Comparison of ENCODE assay signal across 15 cellular contexts in genomic region chr2:233247116-233247515, GRCh38. TPM values are rescaled to one million over a fixed set of nuclear protein-coding genes. Genes with fewer than 3 reads are reported as not detected.
A peak's percentile ranks its signal among the peaks of the same experiment; 100 is the strongest.
DNase-seq lines count a peak whose midpoint lies in the region; ATAC-seq, FAIRE-seq and TF ChIP-seq lines count a peak whose summit lies in the region.
"Had no signal": no experiment of that assay in that cellular context is flagged by ENCODE, and none has a peak within 500 bp of the region (broad histone marks: within the 10 kb centered on the region; RNA-seq: fewer than 3 reads in every experiment).

No MANE protein-coding gene starts in this region.

- no peaks in the 10 kb centered on the region for H3K9me3 ChIP-seq in endothelial cell of umbilical vein (replicated peaks; ENCODE audit: control insufficient read depth, insufficient read depth, low read length)
- H3K9me3 ChIP-seq: thoracic aorta had no signal

- no peak for FAIRE-seq in endothelial cell of umbilical vein (lab: Jason Lieb, UNC)
- FAIRE-seq in GM12892 (lab: Jason Lieb, UNC): no peak

- H3K9me1 ChIP-seq in endothelial cell of umbilical vein (replicated peaks; ENCODE audit: control insufficient read depth, extremely low read depth, insufficient read depth, low read length): no peaks in the 10 kb centered on the region

- no peak for DNase-seq in activated T-cell treated with anti-CD3 and anti-CD28 coated beads, Interleukin-2, amount 50 U/mL, for 72 hours
- DNase-seq in activated T-cell treated with anti-CD3 and anti-CD28 coated beads for 4 hours (no peak), SW480 (ENCODE audit: low spot score) (peak; percentile 85), endothelial cell of umbilical vein (ENCODE audit: low read depth, low spot score) (no peak), GM12892 (ENCODE audit: insufficient read length) (no peak)
- DNase-seq in stimulated activated effector memory CD8-positive, alpha-beta T cell treated with anti-CD3 and anti-CD28 coated beads, Interleukin-12 subunit alpha, Interleukin-12 subunit beta, amount 100 ng/mL, for 72 hours (ENCODE audit: low spot score in 2 of 2): no peak
- DNase-seq: DMS79, midbrain, MM.1S, NCI-H2081 treated with DMSO at 0.1 percent for 48 hours, SHP77 had no signal

- CTCF ChIA-PET in endothelial cell of umbilical vein (lab: Charles Lee): interaction anchor here (1.0 kb wide), 1 partner anchor 37 kb away, joined by 3 read pairs; no protein-coding TSS in a partner anchor

- peaks cover 6% of the 10 kb centered on the region for H3K79me2 ChIP-seq in endothelial cell of umbilical vein (ENCODE audit: control insufficient read depth, insufficient read depth, low read length)

- no peak overlapping the region for H3K9ac ChIP-seq in endothelial cell of umbilical vein (replicated peaks; ENCODE audit: extremely low read depth, insufficient read depth, low read length)
- H3K9ac ChIP-seq: parathyroid adenoma had no signal

- intact Hi-C loops in endothelial cell of umbilical vein (cut with micrococcal nuclease): no loop called here

- POLR2A ChIA-PET in endothelial cell of umbilical vein (lab: Charles Lee): no interaction called here

- H3K4me1 Mint-ChIP-seq in activated T-cell treated with anti-CD3 and anti-CD28 coated beads, Interleukin-2, amount 50 U/mL, for 72 hours (ENCODE audit: low read depth): peaks cover 47% of the 10 kb centered on the region
- peaks cover 39% of the 10 kb centered on the region for H3K4me1 Mint-ChIP-seq in stimulated activated effector memory CD8-positive, alpha-beta T cell treated with anti-CD3 and anti-CD28 coated beads, Interleukin-12 subunit alpha, Interleukin-12 subunit beta, amount 100 ng/mL, for 72 hours

- no peaks in the 10 kb centered on the region for H3K9me3 Mint-ChIP-seq in activated T-cell treated with anti-CD3 and anti-CD28 coated beads, Interleukin-2, amount 50 U/mL, for 72 hours
- no peaks in the 10 kb centered on the region for H3K9me3 Mint-ChIP-seq in stimulated activated effector memory CD8-positive, alpha-beta T cell treated with anti-CD3 and anti-CD28 coated beads, Interleukin-12 subunit alpha, Interleukin-12 subunit beta, amount 100 ng/mL, for 72 hours

- ATAC-seq in activated T-cell treated with anti-CD3 and anti-CD28 coated beads, Interleukin-2, amount 50 U/mL, for 72 hours (replicated peaks in 1 of 2): no peak
- ATAC-seq in stimulated activated effector memory CD8-positive, alpha-beta T cell treated with anti-CD3 and anti-CD28 coated beads, Interleukin-12 subunit alpha, Interleukin-12 subunit beta, amount 100 ng/mL, for 72 hours: no peak
- ATAC-seq in HG03135 (IDR thresholded peaks at IDR 0.05; ENCODE audit: unreplicated experiment) (no peak), HG02938 (IDR thresholded peaks at IDR 0.05; ENCODE audit: unreplicated experiment) (no peak)

- H3K27ac Mint-ChIP-seq in activated T-cell treated with anti-CD3 and anti-CD28 coated beads, Interleukin-2, amount 50 U/mL, for 72 hours: peak overlapping the region; percentile 90
- H3K27ac Mint-ChIP-seq in stimulated activated effector memory CD8-positive, alpha-beta T cell treated with anti-CD3 and anti-CD28 coated beads, Interleukin-12 subunit alpha, Interleukin-12 subunit beta, amount 100 ng/mL, for 72 hours: peak overlapping the region; percentile 83

- H2AFZ ChIP-seq in endothelial cell of umbilical vein (ENCODE audit: low read depth, low read length): peak overlapping the region; percentile 58
- H2AFZ ChIP-seq: parathyroid adenoma had no signal

- peak overlapping the region; percentile 55 to 77 for H3K4me3 Mint-ChIP-seq in activated T-cell treated with anti-CD3 and anti-CD28 coated beads, Interleukin-2, amount 50 U/mL, for 72 hours
- H3K4me3 Mint-ChIP-seq in stimulated activated effector memory CD8-positive, alpha-beta T cell treated with anti-CD3 and anti-CD28 coated beads, Interleukin-12 subunit alpha, Interleukin-12 subunit beta, amount 100 ng/mL, for 72 hours: peak overlapping the region; percentile 23

- no peaks in the 10 kb centered on the region for H3K27me3 Mint-ChIP-seq in activated T-cell treated with anti-CD3 and anti-CD28 coated beads, Interleukin-2, amount 50 U/mL, for 72 hours (ENCODE audit: low read depth)

- TF ChIP-seq POLR2A in endothelial cell of umbilical vein (IDR thresholded peaks at IDR 0.05; ENCODE audit: low read depth, low read length) (no peak), GM12892 (IDR thresholded peaks at IDR 0.05; ENCODE audit: low read depth, low read length) (no peak)

- H3K4me1 ChIP-seq in endothelial cell of umbilical vein (ENCODE audit: control insufficient read depth, extremely low read depth, insufficient read depth, low read length): peaks cover 13% of the 10 kb centered on the region

- peak overlapping the region; percentile 41 for H3K27ac ChIP-seq in endothelial cell of umbilical vein (ENCODE audit: insufficient read depth, low read depth, low read length)
- H3K27ac ChIP-seq: parathyroid adenoma, thoracic aorta had no signal

- no peaks in the 10 kb centered on the region for H3K27me3 ChIP-seq in endothelial cell of umbilical vein (ENCODE audit: control insufficient read depth in 2 of 2, insufficient read depth in 2 of 2, low read length in 2 of 2)

- H4K20me1 ChIP-seq in endothelial cell of umbilical vein (replicated peaks; ENCODE audit: control insufficient read depth, extremely low read depth, insufficient read depth, low read length): no peaks in the 10 kb centered on the region

- TF ChIP-seq CTCF in endothelial cell of umbilical vein (IDR thresholded peaks at IDR 0.05; ENCODE audit: extremely low read depth in 1 of 2, insufficient read depth in 1 of 2, low read depth in 1 of 2, low read length in 2 of 2): no peak

- dilution Hi-C loops in endothelial cell of umbilical vein (cut with MboI; ENCODE audit: extremely low pct_ligation_motif_present, low sequenced_read_pairs): no loop called here

- H3K36me3 Mint-ChIP-seq in activated T-cell treated with anti-CD3 and anti-CD28 coated beads, Interleukin-2, amount 50 U/mL, for 72 hours (ENCODE audit: insufficient read depth in 2 of 2): peaks cover 0 to 1% of the 10 kb centered on the region in 2 donors
- peaks cover 13% of the 10 kb centered on the region for H3K36me3 Mint-ChIP-seq in stimulated activated effector memory CD8-positive, alpha-beta T cell treated with anti-CD3 and anti-CD28 coated beads, Interleukin-12 subunit alpha, Interleukin-12 subunit beta, amount 100 ng/mL, for 72 hours

- H3K4me2 ChIP-seq in endothelial cell of umbilical vein (ENCODE audit: insufficient read depth, low read length): peak overlapping the region; percentile 2

- no peaks in the 10 kb centered on the region for H3K36me3 ChIP-seq in endothelial cell of umbilical vein (ENCODE audit: control insufficient read depth in 2 of 2, extremely low read depth in 1 of 2, insufficient read depth in 2 of 2, low read length in 2 of 2)
- H3K36me3 ChIP-seq: thoracic aorta had no signal

- no peak overlapping the region for H3K4me3 ChIP-seq in endothelial cell of umbilical vein (replicated peaks in 1 of 3; ENCODE audit: insufficient read depth in 1 of 3, low read depth in 1 of 3, low read length in 3 of 3)
- H3K4me3 ChIP-seq: thoracic aorta had no signal

- BruUV-seq in endothelial cell of umbilical vein (replicated peaks; lab: Mats Ljungman, UMichigan): no TSS peak

TF ChIP-seq in endothelial cell of umbilical vein, 7 proteins besides CTCF, POLR2A, EP300 and RAD21:
- TF ChIP-seq MYC (IDR thresholded peaks at IDR 0.05; ENCODE audit: low read depth, low read length): no peak
- TF ChIP-seq JUN (IDR thresholded peaks at IDR 0.05; ENCODE audit: borderline replicate concordance, insufficient read depth, insufficient read length, low read depth): no peak
TF ChIP-seq in endothelial cell of umbilical vein: peak in this region for 0.

RNA-seq across cellular contexts. Expression of gene ATG16L1, which starts 4.4 kb away (rescaled TPM):
- total RNA-seq in activated T-cell treated with anti-CD3 and anti-CD28 coated beads, Interleukin-2, amount 50 U/mL, for 72 hours: 10 to 100 TPM; 23.6 to 26.0 TPM
- total RNA-seq in endothelial cell of umbilical vein: 29.8 and 30.2 TPM in 2 replicates
- polyA plus RNA-seq in endothelial cell of umbilical vein: 14.1 and 18.1 TPM in 2 replicates
- polyA plus RNA-seq in endothelial cell of umbilical vein (2011; cell fraction: cytosol; rRNA removed): 18.0 and 18.2 TPM in 2 replicates
- 67.7 and 77.9 TPM in 2 replicates for polyA plus RNA-seq in endothelial cell of umbilical vein (2011; cell fraction: nucleus; rRNA removed)
- 18.5 and 20.5 TPM in 2 replicates for polyA plus RNA-seq in endothelial cell of umbilical vein (2012)
- 34.8 and 36.8 TPM in 2 replicates for polyA minus RNA-seq in endothelial cell of umbilical vein
- polyA minus RNA-seq in endothelial cell of umbilical vein (2011; cell fraction: cytosol; rRNA and poly(A)+ RNA removed): 11.1 TPM
- 28.0 and 29.2 TPM in 2 replicates for polyA minus RNA-seq in endothelial cell of umbilical vein (2011; cell fraction: nucleus; rRNA and poly(A)+ RNA removed)
- 9.2 TPM for polyA plus RNA-seq in GM12892 (2012; ENCODE audit: missing spikeins)
